In the genomic region with DNA sequence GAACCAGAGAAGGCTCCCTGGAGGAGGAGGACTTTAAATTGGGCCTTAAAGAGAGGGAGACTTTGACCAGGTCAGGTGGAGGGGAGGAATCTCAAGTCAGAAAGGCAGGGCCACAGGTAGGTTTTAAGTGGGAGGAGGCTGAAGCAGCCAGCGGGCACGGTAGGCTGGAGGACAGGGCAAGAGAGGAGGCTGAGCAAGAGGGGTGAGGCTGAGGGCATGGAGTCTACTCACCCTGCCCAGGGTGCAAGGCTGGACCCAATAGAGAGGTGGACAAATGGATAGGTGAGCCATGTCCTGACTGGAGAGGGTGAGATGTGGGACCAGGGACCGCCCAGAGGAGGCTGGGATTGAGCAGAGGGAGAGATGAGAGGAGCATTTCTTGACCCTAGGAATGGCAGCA, we compare ENCODE assay signal across 18 cellular contexts. TPM values are rescaled to one million over a fixed set of nuclear protein-coding genes. Genes with fewer than 3 reads are reported as not detected.
DNase-seq lines count a peak whose midpoint lies in the region; ATAC-seq and TF ChIP-seq lines count a peak whose summit lies in the region.
"Had no signal": no experiment of that assay in that cellular context is flagged by ENCODE, and none has a peak within 500 bp of the region (broad histone marks: within the 10 kb centered on the region; RNA-seq: fewer than 3 reads in every experiment).

No MANE protein-coding gene starts in this region.

- H3K36me3 Mint-ChIP-seq in CD4-positive, CD25-positive, alpha-beta regulatory T cell: peaks cover 17% of the 10 kb centered on the region
- H3K36me3 Mint-ChIP-seq in activated CD8-positive, alpha-beta T cell treated with anti-CD3 and anti-CD28 coated beads for 36 hours (ENCODE audit: low read depth): no peaks in the 10 kb centered on the region
- H3K36me3 Mint-ChIP-seq: stimulated activated naive B cell treated with anti-CD40 and anti-IgM and Interleukin-4, amounts not matched to agents 10 μg/mL and 1 μg/mL and 100 μg/mL, for 72 hours had no signal

- no peak overlapping the region for H3K4me3 ChIP-seq in CD4-positive, CD25-positive, alpha-beta regulatory T cell (ENCODE audit: low read depth, low read length)
- H3K4me3 ChIP-seq in trophoblast cell (ENCODE audit: low read depth, low read length) (no peak overlapping the region), gastroesophageal sphincter (no peak overlapping the region)
- H3K4me3 ChIP-seq: BLaER1 treated with 17β-estradiol and CSF1 and Interleukin-3, amounts not matched to agents 10 nM and 100 nM; heart left ventricle had no signal

- no peak overlapping the region for H2BK5ac ChIP-seq in trophoblast cell (ENCODE audit: low read depth, low read length, poor library complexity)

- intact Hi-C loops in activated CD8-positive, alpha-beta T cell treated with anti-CD3 and anti-CD28 coated beads for 36 hours (cut with micrococcal nuclease): no loop called here

- ATAC-seq in CD4-positive, CD25-positive, alpha-beta regulatory T cell (ENCODE audit: low read depth in 2 of 2): no peak
- ATAC-seq in activated CD8-positive, alpha-beta T cell treated with anti-CD3 and anti-CD28 coated beads for 36 hours: no peak
- no peak for ATAC-seq in gastroesophageal sphincter
- ATAC-seq: heart left ventricle; stimulated activated naive B cell treated with anti-CD40 and anti-IgM and Interleukin-4, amounts not matched to agents 10 μg/mL and 1 μg/mL and 100 μg/mL, for 72 hours had no signal

- H3K4me1 ChIP-seq in CD4-positive, CD25-positive, alpha-beta regulatory T cell (ENCODE audit: control insufficient read depth, insufficient read depth, low read length, poor library complexity, severe bottlenecking): peaks cover 5% of the 10 kb centered on the region
- peaks cover 6 to 16% of the 10 kb centered on the region in 2 experiments for H3K4me1 ChIP-seq in trophoblast cell (ENCODE audit: control insufficient read depth in 1 of 2, insufficient read depth in 2 of 2, low read length in 2 of 2)
- H3K4me1 ChIP-seq in gastroesophageal sphincter: no peaks in the 10 kb centered on the region
- H3K4me1 ChIP-seq: heart left ventricle had no signal

- H3K9me3 Mint-ChIP-seq in CD4-positive, CD25-positive, alpha-beta regulatory T cell: no peaks in the 10 kb centered on the region
- no peaks in the 10 kb centered on the region for H3K9me3 Mint-ChIP-seq in activated CD8-positive, alpha-beta T cell treated with anti-CD3 and anti-CD28 coated beads for 36 hours
- H3K9me3 Mint-ChIP-seq: stimulated activated naive B cell treated with anti-CD40 and anti-IgM and Interleukin-4, amounts not matched to agents 10 μg/mL and 1 μg/mL and 100 μg/mL, for 72 hours; T-helper 1 cell treated with Interleukin-12 subunit alpha and Interleukin-12 subunit beta and Interleukin-4 antibody, amounts not matched to agents 30 μg/mL and 1 μg/mL, for 36 hours had no signal

- peak overlapping the region; percentile 14 for H3K18ac ChIP-seq in trophoblast cell (ENCODE audit: low read length)

- no peak overlapping the region for H3K23ac ChIP-seq in trophoblast cell (ENCODE audit: low read length)

- TF ChIP-seq POLR2A in gastroesophageal sphincter (IDR thresholded peaks at IDR 0.05): no peak

- no peak for DNase-seq in CD4-positive, CD25-positive, alpha-beta regulatory T cell
- DNase-seq in RWPE1 (ENCODE audit: low spot score) (no peak), epithelial cell of prostate (ENCODE audit: low read depth, low spot score) (no peak), trophoblast cell (no peak), CD1c-positive myeloid dendritic cell (ENCODE audit: extremely low spot score) (no peak), AG08395 (ENCODE audit: low spot score) (no peak)
- DNase-seq in activated CD8-positive, alpha-beta T cell treated with anti-CD3 and anti-CD28 coated beads for 36 hours: no peak
- DNase-seq: activated CD4-positive, alpha-beta T cell treated with anti-CD3 and anti-CD28 coated beads for 4 hours; activated T-cell treated with anti-CD3 and anti-CD28 coated beads, Interleukin-2, amount 50 U/mL, for 48 hours; aorta; heart left ventricle; stimulated activated CD4-positive, alpha-beta T cell treated with anti-CD3 and anti-CD28 coated beads, Interleukin-2, amount 100 ng/mL, for 48 hours; stimulated activated naive B cell treated with anti-CD40 and anti-IgM and Interleukin-4, amounts not matched to agents 10 μg/mL and 1 μg/mL and 100 μg/mL, for 72 hours had no signal

- H3K4me1 Mint-ChIP-seq in CD4-positive, CD25-positive, alpha-beta regulatory T cell: peaks cover 13 to 36% (median 31%) of the 10 kb centered on the region in 4 donors
- no peaks in the 10 kb centered on the region for H3K4me1 Mint-ChIP-seq in activated CD8-positive, alpha-beta T cell treated with anti-CD3 and anti-CD28 coated beads for 36 hours (ENCODE audit: low read depth)

- no peak overlapping the region for H4K8ac ChIP-seq in trophoblast cell (ENCODE audit: low read depth, low read length)

- no peak overlapping the region for H2BK120ac ChIP-seq in trophoblast cell (ENCODE audit: insufficient read depth, low read length, poor library complexity)

- H3K27me3 Mint-ChIP-seq in CD4-positive, CD25-positive, alpha-beta regulatory T cell: no peaks in the 10 kb centered on the region
- H3K27me3 Mint-ChIP-seq in activated CD8-positive, alpha-beta T cell treated with anti-CD3 and anti-CD28 coated beads for 36 hours: no peaks in the 10 kb centered on the region
- H3K27me3 Mint-ChIP-seq: activated naive CD8-positive, alpha-beta T cell; stimulated activated naive B cell treated with anti-CD40 and anti-IgM and Interleukin-4, amounts not matched to agents 10 μg/mL and 1 μg/mL and 100 μg/mL, for 72 hours had no signal

- no peak overlapping the region for H2AK5ac ChIP-seq in trophoblast cell (ENCODE audit: low read length)

- WGBS in trophoblast cell (ENCODE audit: extremely low coverage, insufficient coverage, insufficient read length): no CpG with 5 or more reads among the region's 3 CpGs
- WGBS in gastroesophageal sphincter (ENCODE audit: low coverage in 1 of 2), 2 donors: 88 to 92% methylated on average over 3 of the region's 3 CpGs

- TF ChIP-seq CTCF in RWPE1 (conservative IDR thresholded peaks at IDR 0.05; ENCODE audit: low read depth) (no peak), gastroesophageal sphincter (IDR thresholded peaks at IDR 0.05) (no peak)
- TF ChIP-seq CTCF in activated CD8-positive, alpha-beta T cell treated with anti-CD3 and anti-CD28 coated beads for 36 hours (IDR thresholded peaks at IDR 0.05): no peak

- TF ChIP-seq EP300 in gastroesophageal sphincter (IDR thresholded peaks at IDR 0.05): no peak

- no peak overlapping the region for H3K4me2 ChIP-seq in trophoblast cell (ENCODE audit: low read length)

- no peak overlapping the region for H3K27ac ChIP-seq in CD4-positive, CD25-positive, alpha-beta regulatory T cell (ENCODE audit: insufficient read depth, low read length, poor library complexity, severe bottlenecking)
- H3K27ac ChIP-seq in RWPE1: peak overlapping the region; percentile 98
- H3K27ac ChIP-seq in epithelial cell of prostate: peak overlapping the region; percentile 99
- no peak overlapping the region for H3K27ac ChIP-seq in trophoblast cell (ENCODE audit: low read depth, low read length)
- no peak overlapping the region for H3K27ac ChIP-seq in gastroesophageal sphincter
- H3K27ac ChIP-seq: heart left ventricle had no signal

- POLR2A ChIA-PET in RWPE1 (lab: Yijun Ruan, JAX; ENCODE audit: low non-redundant PET): no interaction called here
- POLR2A ChIA-PET in activated CD8-positive, alpha-beta T cell treated with anti-CD3 and anti-CD28 coated beads for 36 hours (lab: Charles Lee): no interaction called here

- H2BK12ac ChIP-seq in trophoblast cell (ENCODE audit: low read length): no peak overlapping the region

- no peaks in the 10 kb centered on the region for H3K79me2 ChIP-seq in trophoblast cell (ENCODE audit: control insufficient read depth, insufficient read depth, low read length, poor library complexity)

- no peak overlapping the region for H4K91ac ChIP-seq in trophoblast cell (ENCODE audit: low read depth, low read length)

- H2AFZ ChIP-seq in trophoblast cell (ENCODE audit: insufficient read depth, low read length, poor library complexity): no peak overlapping the region

- H3K4me3 Mint-ChIP-seq in CD4-positive, CD25-positive, alpha-beta regulatory T cell: no peak overlapping the region
- no peak overlapping the region for H3K4me3 Mint-ChIP-seq in activated CD8-positive, alpha-beta T cell treated with anti-CD3 and anti-CD28 coated beads for 36 hours
- H3K4me3 Mint-ChIP-seq: activated naive CD8-positive, alpha-beta T cell; stimulated activated naive B cell treated with anti-CD40 and anti-IgM and Interleukin-4, amounts not matched to agents 10 μg/mL and 1 μg/mL and 100 μg/mL, for 72 hours; T-helper 1 cell treated with Interleukin-12 subunit alpha and Interleukin-12 subunit beta and Interleukin-4 antibody, amounts not matched to agents 30 μg/mL and 1 μg/mL, for 36 hours had no signal

- no peak overlapping the region for H3K9ac ChIP-seq in trophoblast cell (ENCODE audit: low read length)
- H3K9ac ChIP-seq: BLaER1 treated with 17β-estradiol and CSF1 and Interleukin-3, amounts not matched to agents 10 nM and 100 nM; KMS-11 had no signal

- no peaks in the 10 kb centered on the region for H3K9me3 ChIP-seq in CD4-positive, CD25-positive, alpha-beta regulatory T cell (ENCODE audit: control insufficient read depth in 2 of 2, low read length in 2 of 2)
- H3K9me3 ChIP-seq in trophoblast cell (ENCODE audit: insufficient read depth, low read depth, low read length) (no peaks in the 10 kb centered on the region), gastroesophageal sphincter (no peaks in the 10 kb centered on the region)
- H3K9me3 ChIP-seq: BLaER1 treated with 17β-estradiol and CSF1 and Interleukin-3, amounts not matched to agents 10 nM and 100 nM; heart left ventricle had no signal

- CTCF ChIA-PET in RWPE1 (lab: Yijun Ruan, JAX): no interaction called here
- CTCF ChIA-PET in activated CD8-positive, alpha-beta T cell treated with anti-CD3 and anti-CD28 coated beads for 36 hours (lab: Charles Lee): interaction anchor here (1.0 to 1.6 kb wide), 2 partner anchors 27 to 60 kb away, joined by 3 read pairs; no protein-coding TSS in a partner anchor

- no peak overlapping the region for H3K4ac ChIP-seq in trophoblast cell (ENCODE audit: low read depth, low read length)

- H3K79me1 ChIP-seq in trophoblast cell (ENCODE audit: low read length): peaks cover 2% of the 10 kb centered on the region

- no peaks in the 10 kb centered on the region for H3K27me3 ChIP-seq in CD4-positive, CD25-positive, alpha-beta regulatory T cell (ENCODE audit: control insufficient read depth, insufficient read depth, low read length)
- H3K27me3 ChIP-seq in trophoblast cell (ENCODE audit: insufficient read depth, low read length) (no peaks in the 10 kb centered on the region), gastroesophageal sphincter (no peaks in the 10 kb centered on the region)
- H3K27me3 ChIP-seq: BLaER1 treated with 17β-estradiol and CSF1 and Interleukin-3, amounts not matched to agents 10 nM and 100 nM; heart left ventricle had no signal

- no peak overlapping the region for H4K12ac ChIP-seq in trophoblast cell (ENCODE audit: low read depth, low read length)

- H3K36me3 ChIP-seq in CD4-positive, CD25-positive, alpha-beta regulatory T cell (ENCODE audit: control insufficient read depth, insufficient read depth, low read length): peaks cover 17% of the 10 kb centered on the region
- H3K36me3 ChIP-seq in trophoblast cell (ENCODE audit: control insufficient read depth in 1 of 2, insufficient read depth in 2 of 2, low read length in 2 of 2): peaks cover 10 to 32% of the 10 kb centered on the region in 2 experiments
- H3K36me3 ChIP-seq in gastroesophageal sphincter: no peaks in the 10 kb centered on the region
- H3K36me3 ChIP-seq: BLaER1 treated with 17β-estradiol and CSF1 and Interleukin-3, amounts not matched to agents 10 nM and 100 nM; heart left ventricle had no signal

- H3K27ac Mint-ChIP-seq in CD4-positive, CD25-positive, alpha-beta regulatory T cell: peak overlapping the region in 2 of 3 donors; percentile 68 to 91
- H3K27ac Mint-ChIP-seq in activated CD8-positive, alpha-beta T cell treated with anti-CD3 and anti-CD28 coated beads for 36 hours: no peak overlapping the region
- H3K27ac Mint-ChIP-seq: activated naive CD8-positive, alpha-beta T cell; stimulated activated naive B cell treated with anti-CD40 and anti-IgM and Interleukin-4, amounts not matched to agents 10 μg/mL and 1 μg/mL and 100 μg/mL, for 72 hours; T-helper 1 cell treated with Interleukin-12 subunit alpha and Interleukin-12 subunit beta and Interleukin-4 antibody, amounts not matched to agents 30 μg/mL and 1 μg/mL, for 36 hours had no signal

- no peak overlapping the region for H3K14ac ChIP-seq in trophoblast cell (ENCODE audit: low read length)

RNA-seq across cellular contexts. Expression of a gene that starts 25.6 kb away (rescaled TPM):
- 120 TPM for total RNA-seq in CD4-positive, CD25-positive, alpha-beta regulatory T cell
- 10 to 100 TPM; 65.2 to 94.0 (median 73.7) TPM for polyA plus RNA-seq in CD4-positive, CD25-positive, alpha-beta regulatory T cell
- 2.1 and 2.3 TPM in 2 replicates for polyA plus RNA-seq in trophoblast cell (2013)
- total RNA-seq in activated CD8-positive, alpha-beta T cell treated with anti-CD3 and anti-CD28 coated beads for 36 hours: 10 to 100 TPM; 39.6 to 41.8 TPM
- total RNA-seq in gastroesophageal sphincter: 10 to 100 TPM in 3 of 4 donors, 1 to 10 TPM in 1; 7.5 to 12.5 (median 10.5) TPM

RNA-seq across cellular contexts. Expression of a gene that starts 47.8 kb away (rescaled TPM):
- 27.0 TPM for total RNA-seq in CD4-positive, CD25-positive, alpha-beta regulatory T cell
- 10 to 100 TPM; 13.4 to 16.7 (median 14.0) TPM for polyA plus RNA-seq in CD4-positive, CD25-positive, alpha-beta regulatory T cell
- 34.0 and 35.3 TPM in 2 replicates for polyA plus RNA-seq in trophoblast cell (2013)
- total RNA-seq in activated CD8-positive, alpha-beta T cell treated with anti-CD3 and anti-CD28 coated beads for 36 hours: 10 to 100 TPM; 12.2 to 13.4 TPM
- total RNA-seq in gastroesophageal sphincter: 1 to 10 TPM in 1 of 4 donors, under 1 TPM in 3; 0.77 to 4.8 (median 0.86) TPM

Comparison
In these comparisons a context has a peak if more than half of its experiments do, and no peak if none do; other contexts are left out.
1. H3K27ac ChIP-seq: peak in RWPE1 (single experiment) and epithelial cell of prostate (single experiment); none in CD4-positive, CD25-positive, alpha-beta regulatory T cell (single experiment), trophoblast cell (single experiment) and gastroesophageal sphincter (0 of 4).